In the genomic region with DNA sequence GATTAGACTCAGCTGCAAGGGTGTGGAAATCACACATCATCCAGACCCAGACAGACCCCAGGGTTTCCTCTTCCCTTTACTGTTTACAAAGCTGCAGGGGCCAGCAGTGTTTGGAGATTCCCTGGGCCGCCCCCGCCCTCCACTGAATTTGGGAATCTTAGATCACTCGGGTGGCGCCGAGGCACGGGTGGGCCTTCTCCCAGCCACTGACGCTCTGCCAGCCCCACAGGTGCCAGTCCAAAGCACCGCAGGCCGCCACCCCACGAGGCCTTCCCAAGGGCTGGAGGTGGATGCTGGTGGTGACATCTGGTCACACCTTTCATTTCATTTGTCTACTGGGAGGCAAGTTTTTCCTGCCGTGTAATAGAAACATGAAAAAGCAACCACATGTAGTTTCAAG, we compare ENCODE assay signal across 17 cellular contexts.
"Had no signal": no experiment of that assay in that cellular context is flagged by ENCODE, and none has a peak within 500 bp of the region (broad histone marks: within the 10 kb centered on the region; RNA-seq: fewer than 3 reads in every experiment).

No MANE protein-coding gene starts in this region.

- H3K4me3 Mint-ChIP-seq: mesothelial cell of epicardium had no signal

- H3K27ac Mint-ChIP-seq: mesothelial cell of epicardium had no signal

- DNase-seq: dermis blood vessel endothelial cell; effector CD4-positive, alpha-beta T cell; effector memory CD4-positive, alpha-beta T cell; foreskin keratinocyte; heart right ventricle; hippocampal formation; left cardiac atrium; left lung; left ventricle myocardium superior; lower lobe of right lung; mesenchymal stem cell; mucosa of descending colon had no signal

- H3K4me3 ChIP-seq: coronary artery, dorsolateral prefrontal cortex, esophagus muscularis mucosa, gastroesophageal sphincter, heart right ventricle, left lung, lower lobe of right lung, mucosa of descending colon had no signal

- H3K4me1 ChIP-seq: esophagus muscularis mucosa, foreskin keratinocyte, gastroesophageal sphincter, heart right ventricle, left lung, lower lobe of right lung had no signal

- H3K27ac ChIP-seq: coronary artery, dorsolateral prefrontal cortex, esophagus muscularis mucosa, foreskin keratinocyte, gastroesophageal sphincter, heart right ventricle, left lung, lower lobe of right lung had no signal

- H3K27me3 ChIP-seq: dorsolateral prefrontal cortex, esophagus muscularis mucosa, foreskin keratinocyte, gastroesophageal sphincter, heart right ventricle, left lung had no signal

- ATAC-seq: foreskin keratinocyte, gastroesophageal sphincter, heart right ventricle, left cardiac atrium, left lung, left ventricle myocardium superior, lower lobe of right lung, mucosa of descending colon had no signal

- H3K9me3 ChIP-seq: lower lobe of right lung, mucosa of descending colon had no signal

- H3K36me3 ChIP-seq: heart right ventricle, left lung, lower lobe of right lung had no signal
